9 cellular contexts compared by ENCODE assay signal in the genomic region with DNA sequence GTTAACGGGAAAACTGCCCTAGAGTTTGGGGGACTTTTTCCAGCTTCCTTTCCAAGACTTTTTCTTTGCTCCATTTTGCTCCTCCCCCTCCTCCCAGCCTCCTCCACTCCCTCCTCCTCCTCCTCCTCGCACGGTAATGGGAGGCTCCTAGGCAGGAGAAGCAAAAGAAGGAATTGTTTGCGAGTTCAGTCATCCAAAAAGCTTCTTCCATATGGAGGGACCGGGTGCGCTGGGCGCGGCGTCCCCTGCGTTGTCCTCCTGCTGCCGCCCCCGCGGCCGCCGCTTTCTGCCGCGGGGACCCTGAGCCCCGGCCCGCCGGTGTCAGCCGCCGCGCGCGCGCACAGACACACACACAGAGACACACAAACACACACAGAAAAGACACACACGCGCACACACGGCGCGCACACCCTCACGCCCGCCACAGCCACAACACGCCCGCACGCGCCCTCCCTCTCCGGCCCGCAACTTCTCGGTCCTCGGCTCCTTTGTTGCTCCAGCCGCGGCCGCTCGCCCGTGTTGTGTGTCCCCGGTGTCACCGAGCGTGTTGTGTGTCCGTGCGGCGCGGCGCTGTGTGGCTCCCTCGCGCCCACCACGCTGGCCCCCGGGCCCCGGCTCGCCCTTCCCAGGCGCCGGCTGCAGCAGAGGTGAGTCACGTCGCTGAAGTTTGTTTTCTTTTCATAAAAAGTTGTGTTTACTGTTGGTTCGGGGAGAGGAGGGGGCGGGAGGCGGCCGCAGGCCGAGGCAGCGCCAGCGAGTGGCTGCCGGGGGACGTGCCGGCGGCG. TPM values are rescaled to one million over a fixed set of nuclear protein-coding genes. Genes with fewer than 3 reads are reported as not detected.
DNase-seq lines count a peak whose midpoint lies in the region; ATAC-seq and TF ChIP-seq lines count a peak whose summit lies in the region.
"Had no signal": no experiment of that assay in that cellular context is flagged by ENCODE, and none has a peak within 500 bp of the region (broad histone marks: within the 10 kb centered on the region; RNA-seq: fewer than 3 reads in every experiment).

TSS of gene BOC (plus strand) at position 188 of the 785 bp plus-strand sequence. CDS start 38,246 bp downstream, outside the sequence.

- H3K36me3 ChIP-seq in BE2C (no peaks in the 10 kb centered on the region), H7 (replicated peaks; ENCODE audit: control insufficient read depth, insufficient read depth, low read length) (no peaks in the 10 kb centered on the region), aorta (ENCODE audit: control insufficient read depth in 1 of 2, insufficient read depth in 2 of 2, low read length in 1 of 2) (no peaks in the 10 kb centered on the region)

- intact Hi-C loops in aorta (cut with DNase I): loop anchor here (5.0 kb wide), 3 partner anchors 44 to 71 kb away; no protein-coding TSS in a partner anchor

- peak; percentile 17 for DNase-seq in BE2C
- peak; percentile 89 for DNase-seq in H7
- peak; percentile 66 for DNase-seq in UCSD-AML1 (lab: John Stamatoyannopoulos, UW; ENCODE audit: unreplicated experiment)
- peak; percentile 50 for DNase-seq in fibroblast of gingiva (ENCODE audit: low read depth)
- DNase-seq in myocyte (ENCODE audit: low read depth): peak; percentile 63
- peak; percentile 55 to 83 for DNase-seq in aorta
- no peak for DNase-seq in AML-193 (lab: John Stamatoyannopoulos, UW)
- DNase-seq in NCI-H2227 (lab: John Stamatoyannopoulos, UW; ENCODE audit: unreplicated experiment): no peak

- H3K27ac ChIP-seq in aorta (ENCODE audit: low read depth in 1 of 2, low read length in 2 of 2): peak within 1 kb of the TSS in 1 of 2 donors; percentile 16

- no peak for TF ChIP-seq CTCF in BE2C (IDR thresholded peaks at IDR 0.05; ENCODE audit: low read depth, low read length)

- H3K27me3 ChIP-seq in BE2C (peaks cover 20% of the 10 kb centered on the region), H7 (ENCODE audit: control insufficient read depth, insufficient read depth, low read length) (peaks cover 30% of the 10 kb centered on the region), aorta (ENCODE audit: control insufficient read depth in 1 of 2, insufficient read depth in 2 of 2, low read length in 1 of 2) (no peaks in the 10 kb centered on the region)

- peak within 1 kb of the TSS; percentile 68 for H3K4me3 ChIP-seq in BE2C (ENCODE audit: low read depth, low read length)
- peak within 1 kb of the TSS; percentile 83 for H3K4me3 ChIP-seq in H7 (ENCODE audit: insufficient read depth, low read depth, low read length)
- peak within 1 kb of the TSS; percentile 67 to 70 for H3K4me3 ChIP-seq in aorta (ENCODE audit: low read length in 2 of 2)
- H3K4me3 ChIP-seq: K562 had no signal

- H3K4me1 ChIP-seq in BE2C: no peaks in the 10 kb centered on the region
- no peaks in the 10 kb centered on the region for H3K4me1 ChIP-seq in aorta (ENCODE audit: control insufficient read depth in 1 of 2, insufficient read depth in 2 of 2, low read length in 2 of 2)

- H3K9me3 ChIP-seq in BE2C (no peaks in the 10 kb centered on the region), aorta (ENCODE audit: control insufficient read depth, low read length) (no peaks in the 10 kb centered on the region)

- peak; percentile 82 for ATAC-seq in aorta (ENCODE audit: low FRiP score)
- ATAC-seq: K562 had no signal

- 0% methylated on average over 52 to 76 of the region's 76 CpGs for WGBS in aorta, 2 donors

RNA-seq across cellular contexts. Expression of gene BOC, which starts in this region (rescaled TPM):
- polyA plus RNA-seq in BE2C (2012; ENCODE audit: insufficient read depth, insufficient read length, low read depth): 2.7 TPM
- 2.8 and 3.0 TPM in 2 replicates for total RNA-seq in H7 (2014; rRNA removed; shearing (Covaris generic))
- total RNA-seq in myocyte (10.7 and 22.8 TPM in 2 replicates), aorta (100 to 1,000 TPM in 1 of 2 donors, 10 to 100 TPM in 1; 45.1 to 164 TPM)
- polyA plus RNA-seq in myocyte (2012): 6.2 TPM
- polyA plus RNA-seq in aorta: 1 to 10 TPM; 6.6 to 8.5 TPM
- total RNA-seq: K562 had no signal
- polyA plus RNA-seq: K562 had no signal

Comparison
In these comparisons a context has a peak if more than half of its experiments do, and no peak if none do; other contexts are left out.
1. DNase-seq: peak in BE2C (single experiment), H7 (single experiment), UCSD-AML1 (single experiment), fibroblast of gingiva (single experiment), myocyte (single experiment) and aorta (2 of 2); none in AML-193 (0 of 2) and NCI-H2227 (single experiment).
2. Peak in every context shown above with its lines, with median percentiles within 50 percentile points of each other: H3K4me3 ChIP-seq.